ENCODE assay signal across 23 cellular contexts in genomic region chr1:76065212-76065611, GRCh38. TPM values are rescaled to one million over a fixed set of nuclear protein-coding genes. Genes with fewer than 3 reads are reported as not detected.
A peak's percentile ranks its signal among the peaks of the same experiment; 100 is the strongest.
DNase-seq lines count a peak whose midpoint lies in the region; ATAC-seq and TF ChIP-seq lines count a peak whose summit lies in the region.
"Had no signal": no experiment of that assay in that cellular context is flagged by ENCODE, and none has a peak within 500 bp of the region (broad histone marks: within the 10 kb centered on the region; RNA-seq: fewer than 3 reads in every experiment).

No MANE protein-coding gene starts in this region.

- no peak overlapping the region for H3K14ac ChIP-seq in neuronal stem cell (ENCODE audit: low read length)

- H3K9me3 Mint-ChIP-seq in nephron (no peaks in the 10 kb centered on the region), T-cell (no peaks in the 10 kb centered on the region)
- H3K9me3 Mint-ChIP-seq: CD4-positive, alpha-beta T cell; CD8-positive, alpha-beta memory T cell had no signal

- TF ChIP-seq POLR2A in breast epithelium (IDR thresholded peaks at IDR 0.05): no peak

- ATAC-seq in SK-N-SH treated with all-trans-retinoic acid at 6 μM for 48 hours (peak; percentile 21), T-cell (replicated peaks in 1 of 4) (no peak)
- ATAC-seq: A549 had no signal

- H3K27me3 ChIP-seq in SK-N-SH (ENCODE audit: insufficient read depth) (no peaks in the 10 kb centered on the region), neuronal stem cell (ENCODE audit: control insufficient read depth in 3 of 3, insufficient read depth in 3 of 3, low read depth in 1 of 3, low read length in 3 of 3) (no peaks in the 10 kb centered on the region), breast epithelium (no peaks in the 10 kb centered on the region)
- H3K27me3 ChIP-seq: BE2C; BLaER1 treated with 17β-estradiol and CSF1 and Interleukin-3, amounts not matched to agents 10 nM and 100 nM had no signal

- TF ChIP-seq CTCF in SK-N-SH (IDR thresholded peaks at IDR 0.05): no peak
- no peak for TF ChIP-seq CTCF in nephron (IDR thresholded peaks at IDR 0.05; ENCODE audit: unreplicated experiment in 3 of 3)
- no peak for TF ChIP-seq CTCF in breast epithelium (IDR thresholded peaks at IDR 0.05)

- H2BK120ac ChIP-seq in neuronal stem cell (ENCODE audit: low read depth, low read length): no peak overlapping the region

- POLR2A ChIA-PET in SK-N-SH (lab: Yijun Ruan, JAX) (interaction anchor here (1.9 kb wide), 1 partner anchor 9 kb away, joined by 6 read pairs; the partner anchor contains the start of gene ST6GALNAC3), T-cell (lab: Charles Lee) (no interaction called here)

- no peak overlapping the region for H2AFZ ChIP-seq in SK-N-SH (ENCODE audit: low read depth)
- H2AFZ ChIP-seq in neuronal stem cell (ENCODE audit: low read length): no peak overlapping the region

- H3K9me3 ChIP-seq in SK-N-SH: no peaks in the 10 kb centered on the region
- H3K9me3 ChIP-seq in neuronal stem cell (replicated peaks in 1 of 2; ENCODE audit: control insufficient read depth in 2 of 2, insufficient read depth in 1 of 2, low read depth in 1 of 2, low read length in 2 of 2): no peaks in the 10 kb centered on the region
- no peaks in the 10 kb centered on the region for H3K9me3 ChIP-seq in breast epithelium
- H3K9me3 ChIP-seq: A549, BE2C had no signal

- no peak for TF ChIP-seq EP300 in SK-N-SH (IDR thresholded peaks at IDR 0.05; ENCODE audit: borderline replicate concordance in 1 of 2, low read depth in 1 of 2, low read length in 1 of 2)

- no peak overlapping the region for H2BK15ac ChIP-seq in neuronal stem cell (ENCODE audit: low read length)

- no peaks in the 10 kb centered on the region for H3K36me3 Mint-ChIP-seq in nephron (ENCODE audit: low read depth)
- no peaks in the 10 kb centered on the region for H3K36me3 Mint-ChIP-seq in T-cell
- H3K36me3 Mint-ChIP-seq: CD14-positive monocyte; CD8-positive, alpha-beta memory T cell had no signal

- DNase-seq in SK-N-SH (no peak), NCI-H2227 (lab: John Stamatoyannopoulos, UW; ENCODE audit: unreplicated experiment) (peak; percentile 21), neuronal stem cell (ENCODE audit: low spot score) (no peak), breast epithelium (ENCODE audit: low spot score in 2 of 2) (no peak), T-cell (no peak)
- DNase-seq: 8988T; ACHN; AML-193; BE2C; Calu3; CD4-positive, alpha-beta T cell; CD8-positive, alpha-beta memory T cell; DMS53; DMS79 treated with DMSO at 0.1 percent for 48 hours; GF-D8; GOT3; HCEC 1CT had no signal

- H2BK12ac ChIP-seq in neuronal stem cell (ENCODE audit: low read length): no peak overlapping the region

- H3K4me3 ChIP-seq in SK-N-SH (ENCODE audit: low read depth in 2 of 2, low read length in 1 of 2): no peak overlapping the region
- peak overlapping the region in 1 of 2 donors; percentile 22 for H3K4me3 ChIP-seq in neuronal stem cell (ENCODE audit: low read length in 2 of 2)
- no peak overlapping the region for H3K4me3 ChIP-seq in breast epithelium
- H3K4me3 ChIP-seq: A549; BLaER1 treated with 17β-estradiol and CSF1 and Interleukin-3, amounts not matched to agents 10 nM and 100 nM had no signal

- no peaks in the 10 kb centered on the region for H4K20me1 ChIP-seq in SK-N-SH (ENCODE audit: insufficient read depth)
- H4K20me1 ChIP-seq: BLaER1 treated with 17β-estradiol and CSF1 and Interleukin-3, amounts not matched to agents 10 nM and 100 nM had no signal

- H3K27ac ChIP-seq in SK-N-SH (ENCODE audit: low read depth in 2 of 2, low read length in 1 of 2): no peak overlapping the region; a peak in 1 of 4 replicates
- no peak overlapping the region for H3K27ac ChIP-seq in neuronal stem cell (replicated peaks; ENCODE audit: low read length)
- H3K27ac ChIP-seq in breast epithelium: no peak overlapping the region
- H3K27ac ChIP-seq: A549; BLaER1 treated with 17β-estradiol and CSF1 and Interleukin-3, amounts not matched to agents 10 nM and 100 nM had no signal

- no peak overlapping the region for H3K4ac ChIP-seq in neuronal stem cell (ENCODE audit: low read length)

- no peak for TF ChIP-seq RAD21 in SK-N-SH (IDR thresholded peaks at IDR 0.05; ENCODE audit: low read length)

- peaks cover 32% of the 10 kb centered on the region for H3K4me1 Mint-ChIP-seq in nephron
- H3K4me1 Mint-ChIP-seq in T-cell: no peaks in the 10 kb centered on the region
- H3K4me1 Mint-ChIP-seq: CD8-positive, alpha-beta memory T cell had no signal

- H3K79me2 ChIP-seq in SK-N-SH (ENCODE audit: insufficient read depth): no peaks in the 10 kb centered on the region

- H3K4me3 Mint-ChIP-seq in nephron (no peak overlapping the region), T-cell (no peak overlapping the region)
- H3K4me3 Mint-ChIP-seq: CD14-positive monocyte; CD4-positive, alpha-beta T cell; CD8-positive, alpha-beta memory T cell had no signal

- H4K8ac ChIP-seq in neuronal stem cell (ENCODE audit: low read depth, low read length): no peak overlapping the region

- CTCF ChIA-PET in SK-N-SH (lab: Yijun Ruan, JAX): interaction anchor here (1.1 kb wide), 1 partner anchor 30 kb away, joined by 3 read pairs; no protein-coding TSS in a partner anchor
- CTCF ChIA-PET in T-cell (lab: Charles Lee): no interaction called here

- H3F3A ChIP-seq in SK-N-SH (replicated peaks; ENCODE audit: insufficient read depth): peaks cover 35% of the 10 kb centered on the region

- H3K4me2 ChIP-seq in SK-N-SH: no peak overlapping the region
- no peak overlapping the region for H3K4me2 ChIP-seq in neuronal stem cell (ENCODE audit: insufficient read depth, low read length, poor library complexity, severe bottlenecking)
- H3K4me2 ChIP-seq: A549; BLaER1 treated with 17β-estradiol and CSF1 and Interleukin-3, amounts not matched to agents 10 nM and 100 nM had no signal

- peak overlapping the region; percentile 10 to 66 (median 46) for H3K27ac Mint-ChIP-seq in nephron
- H3K27ac Mint-ChIP-seq in T-cell: no peak overlapping the region
- H3K27ac Mint-ChIP-seq: CD14-positive monocyte; CD4-positive, alpha-beta T cell; CD8-positive, alpha-beta memory T cell had no signal

- H3K9me2 ChIP-seq in SK-N-SH: no peaks in the 10 kb centered on the region

- peaks cover 5 to 19% of the 10 kb centered on the region in 2 experiments for H3K4me1 ChIP-seq in SK-N-SH (ENCODE audit: control insufficient read depth in 1 of 2, insufficient read depth in 2 of 2, low read depth in 1 of 2, low read length in 1 of 2)
- no peaks in the 10 kb centered on the region for H3K4me1 ChIP-seq in neuronal stem cell (ENCODE audit: control insufficient read depth in 2 of 2, insufficient read depth in 1 of 2, low read depth in 1 of 2, low read length in 2 of 2)
- no peaks in the 10 kb centered on the region for H3K4me1 ChIP-seq in breast epithelium
- H3K4me1 ChIP-seq: BE2C had no signal

- H3K36me3 ChIP-seq in SK-N-SH (replicated peaks in 1 of 2; ENCODE audit: control insufficient read depth in 1 of 2, insufficient read depth in 2 of 2, low read length in 1 of 2): no peaks in the 10 kb centered on the region
- H3K36me3 ChIP-seq in neuronal stem cell (replicated peaks in 1 of 2; ENCODE audit: control insufficient read depth in 2 of 2, insufficient read depth in 2 of 2, low read length in 2 of 2): no peaks in the 10 kb centered on the region
- H3K36me3 ChIP-seq in breast epithelium: no peaks in the 10 kb centered on the region
- H3K36me3 ChIP-seq: BE2C; BLaER1 treated with 17β-estradiol and CSF1 and Interleukin-3, amounts not matched to agents 10 nM and 100 nM had no signal

- H3K9ac ChIP-seq in SK-N-SH (no peak overlapping the region), neuronal stem cell (ENCODE audit: low read depth, low read length, poor library complexity) (no peak overlapping the region)
- H3K9ac ChIP-seq: BLaER1 treated with 17β-estradiol and CSF1 and Interleukin-3, amounts not matched to agents 10 nM and 100 nM had no signal

- no peak overlapping the region for H3K18ac ChIP-seq in neuronal stem cell (ENCODE audit: low read length)

- H3K23ac ChIP-seq in neuronal stem cell (ENCODE audit: low read depth, low read length, poor library complexity): no peak overlapping the region

- H2AK5ac ChIP-seq in neuronal stem cell (ENCODE audit: low read depth, low read length): no peak overlapping the region

- no peak overlapping the region for H2BK5ac ChIP-seq in neuronal stem cell (ENCODE audit: low read length)

- WGBS in SK-N-SH (ENCODE audit: low lambda C conversion rate): 87% methylated on average over 3 of the region's 3 CpGs
- WGBS in neuronal stem cell (ENCODE audit: extremely low coverage in 2 of 2, insufficient read length in 2 of 2, insufficient replicate concordance in 1 of 2), 2 donors: no CpG with 5 or more reads among the region's 3 CpGs

- H3K79me1 ChIP-seq in neuronal stem cell (ENCODE audit: low read depth, low read length): no peaks in the 10 kb centered on the region

- H3K27me3 Mint-ChIP-seq in nephron (ENCODE audit: low read depth): no peaks in the 10 kb centered on the region
- H3K27me3 Mint-ChIP-seq in T-cell: peaks cover 3 to 12% of the 10 kb centered on the region in 2 donors

- intact Hi-C loops in breast epithelium (cut with DNase I; ENCODE audit: low total_unique reads): no loop called here

- no peak overlapping the region for H4K91ac ChIP-seq in neuronal stem cell (ENCODE audit: low read depth, low read length, poor library complexity)

TF ChIP-seq in SK-N-SH, 30 proteins besides CTCF, POLR2A, EP300 and RAD21:
- TF ChIP-seq GATA2 (CRISPR knock-in tag; IDR thresholded peaks at IDR 0.05) (no peak), IRF3 (IDR thresholded peaks at IDR 0.05; ENCODE audit: low read depth, low read length) (no peak), NFIC (IDR thresholded peaks at IDR 0.05; ENCODE audit: borderline replicate concordance) (no peak)

RNA-seq across cellular contexts. Expression of gene ST6GALNAC3, which starts 9.3 kb away (rescaled TPM):
- 8.1 and 12.1 TPM in 2 replicates for polyA plus RNA-seq in SK-N-SH (2012; rRNA removed)
- polyA plus RNA-seq in SK-N-SH (2012; cell fraction: cytosol; rRNA removed): 14.4 and 14.7 TPM in 2 replicates
- 2.3 and 5.8 TPM in 2 replicates for polyA plus RNA-seq in SK-N-SH (2012; cell fraction: nucleus; rRNA removed)
- 9.0 TPM for polyA plus RNA-seq in neuronal stem cell (2013, experiment 1 of 2)
- 9.5 TPM for polyA plus RNA-seq in neuronal stem cell (2013, experiment 2 of 2)
- total RNA-seq in breast epithelium: 10 to 100 TPM in 1 of 3 donors, 1 to 10 TPM in 2; 4.1 to 14.4 (median 8.5) TPM
- total RNA-seq in T-cell: 1 to 10 TPM in 3 of 5 donors, under 1 TPM in 2; 0.33 to 6.6 (median 1.5) TPM
- total RNA-seq: G401 had no signal

Comparison
In these comparisons a context has a peak if more than half of its experiments do, and no peak if none do; other contexts are left out.
1. H3K27ac Mint-ChIP-seq: peak in nephron (3 of 3); none in T-cell (0 of 2).